Comparison of ENCODE assay signal across 8 cellular contexts in genomic region chr3:39216176-39216790, GRCh38. TPM values are rescaled to one million over a fixed set of nuclear protein-coding genes. Genes with fewer than 3 reads are reported as not detected.
A peak's percentile ranks its signal among the peaks of the same experiment; 100 is the strongest.
DNase-seq lines count a peak whose midpoint lies in the region; ATAC-seq and TF ChIP-seq lines count a peak whose summit lies in the region.

No MANE protein-coding gene starts in this region.

- no peaks in the 10 kb centered on the region for H3K9me3 ChIP-seq in colonic mucosa
- H3K9me3 ChIP-seq in T-helper 17 cell (ENCODE audit: control insufficient read depth, low read length, poor library complexity, severe bottlenecking), result no peaks in the 10 kb centered on the region

- no peaks in the 10 kb centered on the region for H3K4me1 ChIP-seq in colonic mucosa

- H3K9ac ChIP-seq in colonic mucosa (ENCODE audit: low read depth in 2 of 2, low read length in 2 of 2), result no peak overlapping the region

- ATAC-seq in GM18505 (IDR thresholded peaks at IDR 0.05; ENCODE audit: unreplicated experiment) (peak; percentile 95), GM21526 (IDR thresholded peaks at IDR 0.05; ENCODE audit: low FRiP score, unreplicated experiment) (peak; percentile 94), HG03565 (IDR thresholded peaks at IDR 0.05; ENCODE audit: unreplicated experiment) (peak; percentile 97), T-helper 17 cell (no peak)

- H3K4me3 ChIP-seq in colonic mucosa, result no peak overlapping the region

- H3K4me3 Mint-ChIP-seq in T-helper 17 cell (no peak overlapping the region), mesothelial cell of epicardium (no peak overlapping the region)

- H3K36me3 ChIP-seq in colonic mucosa, result no peaks in the 10 kb centered on the region

- H3K27ac ChIP-seq in colonic mucosa, result no peak overlapping the region

- H3K36me3 Mint-ChIP-seq in T-helper 17 cell (ENCODE audit: low read depth) (peaks cover 2% of the 10 kb centered on the region), mesothelial cell of epicardium (no peaks in the 10 kb centered on the region)

- H3K27me3 ChIP-seq in colonic mucosa, result no peaks in the 10 kb centered on the region

- H3K27ac Mint-ChIP-seq in T-helper 17 cell (no peak overlapping the region), mesothelial cell of epicardium (no peak overlapping the region)

- no peak for TF ChIP-seq POLR2A in GM18505 (IDR thresholded peaks at IDR 0.05; ENCODE audit: borderline replicate concordance, extremely low read depth, insufficient read depth, insufficient read length)

- H3K9me3 Mint-ChIP-seq in mesothelial cell of epicardium, result no peaks in the 10 kb centered on the region

- intact Hi-C loops in colonic mucosa (cut with DNase I), result no loop called here

- DNase-seq in germinal center (ENCODE audit: low spot score) (peak; percentile 52), superior temporal gyrus (ENCODE audit: extremely low spot score) (no peak), colonic mucosa (no peak), T-helper 17 cell (no peak), mesothelial cell of epicardium (ENCODE audit: low spot score in 2 of 2, unreplicated experiment in 2 of 2) (no peak)

- H3K4me1 Mint-ChIP-seq in T-helper 17 cell, result peaks cover 15% of the 10 kb centered on the region
- H3K4me1 Mint-ChIP-seq in mesothelial cell of epicardium, result no peaks in the 10 kb centered on the region

- H3K27me3 Mint-ChIP-seq in T-helper 17 cell (peaks cover 36% of the 10 kb centered on the region), mesothelial cell of epicardium (ENCODE audit: low read depth) (peaks cover 14% of the 10 kb centered on the region)

- no peak for TF ChIP-seq CTCF in colonic mucosa (IDR thresholded peaks at IDR 0.05)
- TF ChIP-seq CTCF in mesothelial cell of epicardium (IDR thresholded peaks at IDR 0.05; ENCODE audit: unreplicated experiment), result no peak

RNA-seq across cellular contexts. Expression of gene XIRP1, which starts 23.9 kb away (rescaled TPM):
- total RNA-seq in colonic mucosa (not detected), T-helper 17 cell (not detected), mesothelial cell of epicardium (not detected in 3 replicates)
